7 cellular contexts compared by ENCODE assay signal in the genomic region with DNA sequence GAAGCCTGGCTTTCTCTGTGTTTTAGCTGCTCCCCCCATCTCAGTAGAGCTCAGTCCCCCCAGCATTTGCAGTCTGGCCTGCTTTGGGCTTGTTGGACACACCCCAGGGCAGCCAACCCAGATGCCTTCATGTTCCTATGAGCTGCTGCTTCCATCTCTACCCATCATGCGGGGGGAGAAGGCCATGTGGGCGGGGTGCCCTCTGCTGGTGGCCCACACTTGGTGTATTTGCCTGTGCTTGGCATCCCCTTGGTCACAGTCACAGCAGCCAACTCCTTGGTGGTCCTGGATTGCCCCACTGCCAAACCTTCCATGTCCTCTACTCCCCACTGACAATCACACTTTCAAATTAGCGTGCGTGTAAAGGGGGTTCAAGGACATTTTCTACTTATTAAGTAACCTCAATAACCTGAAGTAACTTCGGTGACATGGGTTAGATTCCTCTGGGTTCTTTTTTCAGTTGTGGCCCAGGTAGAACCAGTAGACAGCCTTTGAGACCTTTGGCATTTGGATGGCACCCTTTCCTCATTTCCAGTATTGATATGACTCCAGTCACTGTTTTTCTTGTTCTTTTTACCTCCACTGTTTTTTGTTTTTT. TPM values are rescaled to one million over a fixed set of nuclear protein-coding genes. Genes with fewer than 3 reads are reported as not detected.
DNase-seq lines count a peak whose midpoint lies in the region; ATAC-seq and TF ChIP-seq lines count a peak whose summit lies in the region.

No MANE protein-coding gene starts in this region.

- TF ChIP-seq CTCF in GM12873 (IDR thresholded peaks at IDR 0.05; ENCODE audit: insufficient read depth, low read depth, low read length, missing control alignments), result peak; percentile 98

- POLR2A ChIA-PET in activated CD4-positive, alpha-beta T cell treated with anti-CD3 and anti-CD28 coated beads, Interleukin-2, amount 10 ng/mL, durations not matched to agents 7 days and 5 days (lab: Charles Lee), result no interaction called here

- peaks cover 7% of the 10 kb centered on the region for H3K4me1 Mint-ChIP-seq in activated CD4-positive, alpha-beta T cell treated with anti-CD3 and anti-CD28 coated beads, Interleukin-2, amount 10 ng/mL, durations not matched to agents 7 days and 5 days

- H3K4me3 Mint-ChIP-seq in activated CD4-positive, alpha-beta T cell treated with anti-CD3 and anti-CD28 coated beads, Interleukin-2, amount 10 ng/mL, durations not matched to agents 7 days and 5 days, result no peak overlapping the region

- no peaks in the 10 kb centered on the region for H3K27me3 Mint-ChIP-seq in activated CD4-positive, alpha-beta T cell treated with anti-CD3 and anti-CD28 coated beads, Interleukin-2, amount 10 ng/mL, durations not matched to agents 7 days and 5 days

- H3K27ac Mint-ChIP-seq in activated CD4-positive, alpha-beta T cell treated with anti-CD3 and anti-CD28 coated beads, Interleukin-2, amount 10 ng/mL, durations not matched to agents 7 days and 5 days, result no peak overlapping the region

- CTCF ChIA-PET in activated CD4-positive, alpha-beta T cell treated with anti-CD3 and anti-CD28 coated beads, Interleukin-2, amount 10 ng/mL, durations not matched to agents 7 days and 5 days (lab: Charles Lee), result interaction anchor here (0.6 to 1.5 kb wide), 5 partner anchors 10 to 350 kb away, joined by 3 to 9 read pairs (median 4); partner anchors contain the start of gene SNX30

- peak; percentile 61 for ATAC-seq in HG02759 (IDR thresholded peaks at IDR 0.05; ENCODE audit: unreplicated experiment)

- no peaks in the 10 kb centered on the region for H3K36me3 Mint-ChIP-seq in activated CD4-positive, alpha-beta T cell treated with anti-CD3 and anti-CD28 coated beads, Interleukin-2, amount 10 ng/mL, durations not matched to agents 7 days and 5 days (ENCODE audit: low read depth)

- DNase-seq in NCI-H226 (peak; percentile 55), dermis blood vessel endothelial cell (peak; percentile 76), lung microvascular endothelial cell (ENCODE audit: low read depth in 2 of 2) (peak; percentile 63 to 75)
- DNase-seq in activated CD4-positive, alpha-beta T cell treated with anti-CD3 and anti-CD28 coated beads, Interleukin-2, amount 10 ng/mL, durations not matched to agents 7 days and 5 days, result peak; percentile 83
- DNase-seq in stimulated activated CD8-positive, alpha-beta memory T cell treated with anti-CD3 and anti-CD28 coated beads, Interleukin-4, amount 100 ng/mL, for 48 hours, result peak; percentile 92

- H3K9me3 Mint-ChIP-seq in activated CD4-positive, alpha-beta T cell treated with anti-CD3 and anti-CD28 coated beads, Interleukin-2, amount 10 ng/mL, durations not matched to agents 7 days and 5 days, result no peaks in the 10 kb centered on the region

RNA-seq across cellular contexts. Expression of gene SNX30, which starts 42.8 kb away (rescaled TPM):
- 1 to 10 TPM; 6.9 to 7.4 TPM for total RNA-seq in activated CD4-positive, alpha-beta T cell treated with anti-CD3 and anti-CD28 coated beads, Interleukin-2, amount 10 ng/mL, durations not matched to agents 7 days and 5 days
- 7.9 and 8.5 TPM in 2 replicates for total RNA-seq in dermis blood vessel endothelial cell
- 5.2 and 7.5 TPM in 2 replicates for total RNA-seq in lung microvascular endothelial cell

Comparison
In these comparisons a context has a peak if more than half of its experiments do, and no peak if none do; other contexts are left out.
1. Peak in every context shown above with its lines: DNase-seq and ATAC-seq.